8 cellular contexts compared by ENCODE assay signal in the genomic region with DNA sequence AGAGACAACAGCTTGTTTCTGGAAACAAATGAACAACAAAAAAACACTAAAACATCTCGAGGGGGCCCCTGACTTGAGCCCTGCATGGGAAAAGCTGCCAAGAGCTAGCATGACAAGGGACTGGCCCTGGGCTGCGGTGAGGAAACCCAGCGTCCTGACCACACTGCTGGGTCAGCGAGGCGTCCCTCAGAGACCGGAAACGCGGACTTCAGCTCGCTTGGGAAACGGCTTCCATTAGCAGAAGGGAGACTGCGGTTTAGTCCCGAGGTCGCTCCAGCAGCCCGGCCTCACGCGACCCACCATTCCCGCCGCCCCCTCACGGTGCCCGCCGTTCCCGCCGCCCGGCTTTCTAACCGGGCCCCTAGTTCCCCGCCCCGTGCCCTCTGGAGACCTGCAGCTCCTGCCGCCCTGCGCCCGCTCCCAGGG. TPM values are rescaled to one million over a fixed set of nuclear protein-coding genes. Genes with fewer than 3 reads are reported as not detected.
DNase-seq lines count a peak whose midpoint lies in the region; ATAC-seq and TF ChIP-seq lines count a peak whose summit lies in the region.

No MANE protein-coding gene starts in this region.

- H3K27ac ChIP-seq in fibroblast of lung (ENCODE audit: insufficient read depth, low read length) = peak overlapping the region; percentile 93
- peak overlapping the region; percentile 93 for H3K27ac ChIP-seq in muscle layer of colon (ENCODE audit: low read depth, low read length)
- peak overlapping the region; percentile 88 for H3K27ac ChIP-seq in thymus (ENCODE audit: low read depth)

- POLR2A ChIA-PET in activated CD4-positive, alpha-beta memory T cell treated with anti-CD3 and anti-CD28 coated beads for 36 hours (lab: Charles Lee) = interaction anchor here (0.5 to 2.1 kb wide), 2 partner anchors 82 to 651 kb away, joined by 3 to 8 read pairs; no protein-coding TSS in a partner anchor

- H3K27me3 ChIP-seq in fibroblast of lung (ENCODE audit: control insufficient read depth, insufficient read depth, low read length) = no peaks in the 10 kb centered on the region
- H3K27me3 ChIP-seq in muscle layer of colon (ENCODE audit: control insufficient read depth in 1 of 2, insufficient read depth in 2 of 2, low read length in 2 of 2) = no peaks in the 10 kb centered on the region
- H3K27me3 ChIP-seq in thymus (ENCODE audit: control insufficient read depth, insufficient read depth) = no peaks in the 10 kb centered on the region

- H3K36me3 ChIP-seq in fibroblast of lung (ENCODE audit: control insufficient read depth, insufficient read depth, low read length) (no peaks in the 10 kb centered on the region), muscle layer of colon (ENCODE audit: insufficient read depth, low read length) (no peaks in the 10 kb centered on the region), thymus (ENCODE audit: control insufficient read depth, insufficient read depth) (no peaks in the 10 kb centered on the region)

- no peaks in the 10 kb centered on the region for H3K79me2 ChIP-seq in fibroblast of lung (ENCODE audit: control insufficient read depth, insufficient read depth, low read length)

- CTCF ChIA-PET in activated CD4-positive, alpha-beta memory T cell treated with anti-CD3 and anti-CD28 coated beads for 36 hours (lab: Charles Lee) = interaction anchor here (0.9 to 1.3 kb wide), 3 partner anchors 27 to 559 kb away, joined by 3 read pairs; no protein-coding TSS in a partner anchor

- H3K27me3 Mint-ChIP-seq in activated CD4-positive, alpha-beta memory T cell treated with anti-CD3 and anti-CD28 coated beads for 36 hours = peaks cover 2% of the 10 kb centered on the region

- H3K9ac ChIP-seq in fibroblast of lung (ENCODE audit: insufficient read depth, low read length) = peak overlapping the region; percentile 99
- H3K9ac ChIP-seq in muscle layer of colon (ENCODE audit: low read length) = peak overlapping the region; percentile 62

- H3K4me1 ChIP-seq in fibroblast of lung (ENCODE audit: control insufficient read depth, extremely low read depth, insufficient read depth, low read length) (no peaks in the 10 kb centered on the region), muscle layer of colon (ENCODE audit: insufficient read depth, low read length) (peaks cover 12% of the 10 kb centered on the region), thymus (ENCODE audit: control insufficient read depth, insufficient read depth, low read length) (peaks cover 7% of the 10 kb centered on the region)

- no peak for TF ChIP-seq CTCF in fibroblast of lung (conservative IDR thresholded peaks at IDR 0.05 in 1 of 2, IDR thresholded peaks at IDR 0.05 in 1 of 2; ENCODE audit: low read depth in 1 of 2, low read length in 2 of 2)

- peak overlapping the region; percentile 85 for H3K4me3 Mint-ChIP-seq in activated CD4-positive, alpha-beta memory T cell treated with anti-CD3 and anti-CD28 coated beads for 36 hours

- H2AFZ ChIP-seq in fibroblast of lung (ENCODE audit: low read length) = peak overlapping the region; percentile 4

- no peaks in the 10 kb centered on the region for H3K9me3 Mint-ChIP-seq in activated CD4-positive, alpha-beta memory T cell treated with anti-CD3 and anti-CD28 coated beads for 36 hours

- no peaks in the 10 kb centered on the region for H3K9me3 ChIP-seq in fibroblast of lung (ENCODE audit: control insufficient read depth, insufficient read depth, low read depth, low read length)
- H3K9me3 ChIP-seq in muscle layer of colon (ENCODE audit: low read length) = no peaks in the 10 kb centered on the region
- H3K9me3 ChIP-seq in thymus (ENCODE audit: control insufficient read depth) = no peaks in the 10 kb centered on the region

- H3K36me3 Mint-ChIP-seq in activated CD4-positive, alpha-beta memory T cell treated with anti-CD3 and anti-CD28 coated beads for 36 hours = no peaks in the 10 kb centered on the region

- H3K4me2 ChIP-seq in fibroblast of lung (ENCODE audit: extremely low read depth, insufficient read depth, low read length) = peak overlapping the region; percentile 90

- no peaks in the 10 kb centered on the region for H4K20me1 ChIP-seq in fibroblast of lung (ENCODE audit: control insufficient read depth, extremely low read depth, insufficient read depth, low read length)

- peak overlapping the region; percentile 51 for H3K4me3 ChIP-seq in Jurkat, Clone E6-1 (ENCODE audit: low read length)
- H3K4me3 ChIP-seq in fibroblast of lung (replicated peaks in 1 of 4; ENCODE audit: control extremely low read depth in 1 of 4, insufficient read depth in 1 of 4, low read depth in 3 of 4, low read length in 4 of 4) (peak overlapping the region; percentile 57 to 83 (median 64)), muscle layer of colon (ENCODE audit: low read depth in 1 of 2, low read length in 2 of 2) (peak overlapping the region; percentile 68 to 74), thymus (ENCODE audit: low read length) (peak overlapping the region; percentile 83)

- peaks cover 23% of the 10 kb centered on the region for H3K4me1 Mint-ChIP-seq in activated CD4-positive, alpha-beta memory T cell treated with anti-CD3 and anti-CD28 coated beads for 36 hours (ENCODE audit: low read depth)

- 2% methylated on average over 30 of the region's 30 CpGs for WGBS in thymus

- H3K27ac Mint-ChIP-seq in activated CD4-positive, alpha-beta memory T cell treated with anti-CD3 and anti-CD28 coated beads for 36 hours = peak overlapping the region; percentile 87

- ATAC-seq in GM21576 (IDR thresholded peaks at IDR 0.05; ENCODE audit: unreplicated experiment) = peak; percentile 32

- intact Hi-C loops in activated CD4-positive, alpha-beta memory T cell treated with anti-CD3 and anti-CD28 coated beads for 36 hours (cut with micrococcal nuclease) = loop anchor here (5.0 to 10.0 kb wide), 2 partner anchors 698 to 884 kb away; a partner anchor contains a TSS

- DNase-seq in DMS 273 (lab: John Stamatoyannopoulos, UW; ENCODE audit: unreplicated experiment) (peak; percentile 65), DMS 273 treated with DMSO at 0.1 percent for 48 hours (lab: John Stamatoyannopoulos, UW) (no peak), fibroblast of lung (ENCODE audit: low read depth in 2 of 2) (peak; percentile 72 to 78)
- DNase-seq in Jurkat, Clone E6-1 (ENCODE audit: low read depth, low spot score) = no peak
- peak; percentile 70 for DNase-seq in activated CD4-positive, alpha-beta memory T cell treated with anti-CD3 and anti-CD28 coated beads for 36 hours

RNA-seq across cellular contexts. Expression of a gene that starts 0.6 kb away (rescaled TPM):
- 0.82 TPM for polyA plus RNA-seq in Jurkat, Clone E6-1 (2012; ENCODE audit: insufficient read depth, insufficient read length)
- total RNA-seq in activated CD4-positive, alpha-beta memory T cell treated with anti-CD3 and anti-CD28 coated beads for 36 hours = 1 to 10 TPM; 2.0 to 2.5 TPM
- total RNA-seq in fibroblast of lung = 6.8 and 7.2 TPM in 2 replicates
- polyA plus RNA-seq in fibroblast of lung (1.2 and 2.0 TPM in 2 replicates), thymus (11.7 TPM)
- 3.2 and 6.4 TPM in 2 replicates for polyA plus RNA-seq in fibroblast of lung (2012)
- 0.75 TPM in 1 of 2 replicates, not detected in the other for polyA minus RNA-seq in fibroblast of lung (ENCODE audit: low replicate concordance)

RNA-seq across cellular contexts. Expression of a gene that starts 0.8 kb away (rescaled TPM):
- 0.77 TPM for polyA plus RNA-seq in Jurkat, Clone E6-1 (2012; ENCODE audit: insufficient read depth, insufficient read length)
- 1 to 10 TPM; 4.4 to 4.5 TPM for total RNA-seq in activated CD4-positive, alpha-beta memory T cell treated with anti-CD3 and anti-CD28 coated beads for 36 hours
- total RNA-seq in fibroblast of lung = 8.9 and 11.3 TPM in 2 replicates
- polyA plus RNA-seq in fibroblast of lung (5.5 and 6.9 TPM in 2 replicates), thymus (10.3 TPM)
- 5.5 and 5.6 TPM in 2 replicates for polyA plus RNA-seq in fibroblast of lung (2012)
- 2.4 TPM in 1 of 2 replicates, not detected in the other for polyA minus RNA-seq in fibroblast of lung (ENCODE audit: low replicate concordance)

Comparison
In these comparisons a context has a peak if more than half of its experiments do, and no peak if none do; other contexts are left out.
1. DNase-seq: peak in DMS 273 (single experiment), activated CD4-positive, alpha-beta memory T cell treated with anti-CD3 and anti-CD28 coated beads for 36 hours (single experiment) and fibroblast of lung (2 of 2); none in DMS 273 treated with DMSO at 0.1 percent for 48 hours (single experiment) and Jurkat, Clone E6-1 (single experiment).
2. Peak in every context shown above with its lines, with median percentiles within 50 percentile points of each other: H3K4me3 ChIP-seq and H3K27ac ChIP-seq.